In the genomic region with DNA sequence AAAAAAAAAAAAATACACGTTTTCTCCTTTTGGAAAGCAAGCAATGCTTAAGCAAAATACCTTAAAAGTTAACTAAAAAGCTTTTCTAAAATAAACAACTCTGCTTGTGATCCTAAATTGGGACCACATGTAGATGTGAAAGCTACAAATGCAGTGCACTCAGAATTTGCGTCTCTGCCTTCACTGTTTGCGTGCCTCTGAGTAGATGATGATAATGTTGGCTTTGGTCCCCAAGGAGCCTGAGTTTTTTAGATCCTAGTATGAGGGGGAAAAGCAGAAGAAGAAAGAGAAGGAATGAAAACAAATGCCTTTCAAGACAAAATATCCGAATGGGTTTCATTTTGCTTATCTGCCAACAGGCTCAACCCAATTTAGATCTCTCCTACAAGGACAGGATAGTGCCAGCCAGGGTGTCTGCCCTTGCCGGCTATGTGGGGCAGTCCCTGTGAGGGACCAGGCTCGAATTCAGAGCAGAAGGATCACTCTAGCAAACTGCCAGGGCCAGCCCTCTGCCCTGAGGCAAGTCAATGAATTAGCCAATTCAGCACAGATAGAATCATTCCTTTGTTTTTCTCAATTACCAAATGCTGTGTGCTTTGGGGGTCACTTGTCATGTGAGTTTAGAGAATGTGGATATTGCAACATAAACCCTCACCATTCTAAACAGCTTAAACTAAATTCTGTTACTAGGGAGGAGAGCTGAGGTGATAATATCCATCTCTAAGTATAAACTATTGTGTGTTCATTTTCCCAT, we compare ENCODE assay signal across 1 cellular context.
TF ChIP-seq lines count a peak whose summit lies in the region.

No MANE protein-coding gene starts in this region.

TF ChIP-seq in HepG2, 621 proteins besides CTCF, POLR2A, EP300 and RAD21 (continued from another document and continues in another):
- TF ChIP-seq ZNF281 (CRISPR knock-in tag; IDR thresholded peaks at IDR 0.05; ENCODE audit: borderline replicate concordance), result peak; percentile 33; the same call in 1 of the 2 replicates
- TF ChIP-seq, protein P1, sequence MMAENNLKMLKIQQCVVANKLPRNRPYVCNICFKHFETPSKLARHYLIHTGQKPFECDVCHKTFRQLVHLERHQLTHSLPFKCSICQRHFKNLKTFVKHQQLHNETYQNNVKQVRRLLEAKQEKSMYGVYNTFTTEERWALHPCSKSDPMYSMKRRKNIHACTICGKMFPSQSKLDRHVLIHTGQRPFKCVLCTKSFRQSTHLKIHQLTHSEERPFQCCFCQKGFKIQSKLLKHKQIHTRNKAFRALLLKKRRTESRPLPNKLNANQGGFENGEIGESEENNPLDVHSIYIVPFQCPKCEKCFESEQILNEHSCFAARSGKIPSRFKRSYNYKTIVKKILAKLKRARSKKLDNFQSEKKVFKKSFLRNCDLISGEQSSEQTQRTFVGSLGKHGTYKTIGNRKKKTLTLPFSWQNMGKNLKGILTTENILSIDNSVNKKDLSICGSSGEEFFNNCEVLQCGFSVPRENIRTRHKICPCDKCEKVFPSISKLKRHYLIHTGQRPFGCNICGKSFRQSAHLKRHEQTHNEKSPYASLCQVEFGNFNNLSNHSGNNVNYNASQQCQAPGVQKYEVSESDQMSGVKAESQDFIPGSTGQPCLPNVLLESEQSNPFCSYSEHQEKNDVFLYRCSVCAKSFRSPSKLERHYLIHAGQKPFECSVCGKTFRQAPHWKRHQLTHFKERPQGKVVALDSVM (CRISPR knock-in tag; IDR thresholded peaks at IDR 0.05), result no peak
- peak; percentile 58; the same call in 1 of the 2 replicates for TF ChIP-seq BCL6 (CRISPR knock-in tag; IDR thresholded peaks at IDR 0.05)
- no peak for TF ChIP-seq NR2F6 (IDR thresholded peaks at IDR 0.05)
- TF ChIP-seq NR2F6 (CRISPR knock-in tag; IDR thresholded peaks at IDR 0.05), result peak; percentile 50; the same call in 1 of the 2 replicates
- no peak for TF ChIP-seq SP1 (IDR thresholded peaks at IDR 0.05)
- no peak for TF ChIP-seq SP1 (CRISPR knock-in tag; IDR thresholded peaks at IDR 0.05)
- TF ChIP-seq IRF1 (CRISPR knock-in tag; IDR thresholded peaks at IDR 0.05; ENCODE audit: low read depth), result no peak
- peak; percentile 73; the same call in 1 of the 2 replicates for TF ChIP-seq SOX5 (CRISPR knock-in tag; IDR thresholded peaks at IDR 0.05; ENCODE audit: borderline replicate concordance)
- TF ChIP-seq FOXA1 (IDR thresholded peaks at IDR 0.05), result no peak
- TF ChIP-seq FOXA1 (CRISPR knock-in tag; IDR thresholded peaks at IDR 0.05), result peak; percentile 43; the same call in 1 of the 2 replicates
- 0 out of 2 replicates have a peak, but pooled peaks have one; percentile 35 for TF ChIP-seq RFX5 (IDR thresholded peaks at IDR 0.05; ENCODE audit: low read depth, low read length)
- TF ChIP-seq MTF1 (CRISPR knock-in tag; IDR thresholded peaks at IDR 0.05), result no peak
- 0 out of 2 replicates have a peak, but pooled peaks have one; percentile 38 for TF ChIP-seq HDAC2 (CRISPR knock-in tag; IDR thresholded peaks at IDR 0.05)
- no peak for TF ChIP-seq SOX6 (IDR thresholded peaks at IDR 0.05)
- peak; percentile 73 for TF ChIP-seq SOX6 (CRISPR knock-in tag; IDR thresholded peaks at IDR 0.05)
- no peak for TF ChIP-seq SOX13 (IDR thresholded peaks at IDR 0.05)
- TF ChIP-seq SOX13 (CRISPR knock-in tag; conservative IDR thresholded peaks at IDR 0.05 in 1 of 2, IDR thresholded peaks at IDR 0.05 in 1 of 2), result peak in 1 of 2 experiments; percentile 87; a peak in 2 of 4 replicates
- peak; percentile 76 for TF ChIP-seq ARID5B (CRISPR knock-in tag; IDR thresholded peaks at IDR 0.05)
- TF ChIP-seq MAZ (IDR thresholded peaks at IDR 0.05; ENCODE audit: borderline replicate concordance, low read depth, low read length), result no peak
- no peak for TF ChIP-seq MAZ (CRISPR knock-in tag; IDR thresholded peaks at IDR 0.05; ENCODE audit: low read depth)
- TF ChIP-seq MAFK (conservative IDR thresholded peaks at IDR 0.05 in 1 of 2, IDR thresholded peaks at IDR 0.05 in 1 of 2; ENCODE audit: low read length in 2 of 2), result peak in 1 of 2 experiments; percentile 43; a peak in 1 of 4 replicates
- TF ChIP-seq CEBPB (IDR thresholded peaks at IDR 0.05; ENCODE audit: borderline replicate concordance, low read depth, low read length), result peak; percentile 86
- no peak for TF ChIP-seq ZNF850 (CRISPR knock-in tag; conservative IDR thresholded peaks at IDR 0.05)
- TF ChIP-seq TFE3 (CRISPR knock-in tag; IDR thresholded peaks at IDR 0.05), result peak; percentile 92
- TF ChIP-seq, protein P2, sequence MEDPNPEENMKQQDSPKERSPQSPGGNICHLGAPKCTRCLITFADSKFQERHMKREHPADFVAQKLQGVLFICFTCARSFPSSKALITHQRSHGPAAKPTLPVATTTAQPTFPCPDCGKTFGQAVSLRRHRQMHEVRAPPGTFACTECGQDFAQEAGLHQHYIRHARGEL (CRISPR knock-in tag; IDR thresholded peaks at IDR 0.05), result no peak
- no peak for TF ChIP-seq ZNF333 (CRISPR knock-in tag; IDR thresholded peaks at IDR 0.05; ENCODE audit: borderline replicate concordance)
- peak; percentile 21; the same call in 1 of the 2 replicates for TF ChIP-seq ISL2 (CRISPR knock-in tag; IDR thresholded peaks at IDR 0.05)
- TF ChIP-seq, protein P3, sequence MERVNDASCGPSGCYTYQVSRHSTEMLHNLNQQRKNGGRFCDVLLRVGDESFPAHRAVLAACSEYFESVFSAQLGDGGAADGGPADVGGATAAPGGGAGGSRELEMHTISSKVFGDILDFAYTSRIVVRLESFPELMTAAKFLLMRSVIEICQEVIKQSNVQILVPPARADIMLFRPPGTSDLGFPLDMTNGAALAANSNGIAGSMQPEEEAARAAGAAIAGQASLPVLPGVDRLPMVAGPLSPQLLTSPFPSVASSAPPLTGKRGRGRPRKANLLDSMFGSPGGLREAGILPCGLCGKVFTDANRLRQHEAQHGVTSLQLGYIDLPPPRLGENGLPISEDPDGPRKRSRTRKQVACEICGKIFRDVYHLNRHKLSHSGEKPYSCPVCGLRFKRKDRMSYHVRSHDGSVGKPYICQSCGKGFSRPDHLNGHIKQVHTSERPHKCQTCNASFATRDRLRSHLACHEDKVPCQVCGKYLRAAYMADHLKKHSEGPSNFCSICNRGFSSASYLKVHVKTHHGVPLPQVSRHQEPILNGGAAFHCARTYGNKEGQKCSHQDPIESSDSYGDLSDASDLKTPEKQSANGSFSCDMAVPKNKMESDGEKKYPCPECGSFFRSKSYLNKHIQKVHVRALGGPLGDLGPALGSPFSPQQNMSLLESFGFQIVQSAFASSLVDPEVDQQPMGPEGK (CRISPR knock-in tag; IDR thresholded peaks at IDR 0.05), result peak; percentile 50
- TF ChIP-seq POLR2G (IDR thresholded peaks at IDR 0.05; ENCODE audit: low read depth, low read length), result no peak
- TF ChIP-seq SALL1 (CRISPR knock-in tag; IDR thresholded peaks at IDR 0.05), result peak; percentile 17; the same call in 1 of the 2 replicates
- peak; percentile 25 for TF ChIP-seq XRCC5 (optimal IDR thresholded peaks at IDR 0.05; ENCODE audit: low read length)
- peak; percentile 69; the same call in 1 of the 2 replicates for TF ChIP-seq NCOA2 (CRISPR knock-in tag; IDR thresholded peaks at IDR 0.05)
- TF ChIP-seq TAF15 (IDR thresholded peaks at IDR 0.05; ENCODE audit: low read depth, low read length, poor library complexity, severe bottlenecking), result no peak
- TF ChIP-seq PHB2 (IDR thresholded peaks at IDR 0.05; ENCODE audit: partially characterized antibody), result no peak
- TF ChIP-seq ZNF292 (CRISPR knock-in tag; IDR thresholded peaks at IDR 0.05; ENCODE audit: borderline replicate concordance, low read depth), result peak; percentile 23; the same call in 1 of the 2 replicates
- TF ChIP-seq HMG20A (CRISPR knock-in tag; IDR thresholded peaks at IDR 0.05; ENCODE audit: borderline replicate concordance), result peak; percentile 68
- TF ChIP-seq FOXA3 (CRISPR knock-in tag; IDR thresholded peaks at IDR 0.05), result 0 out of 2 replicates have a peak, but pooled peaks have one; percentile 14
- peak; percentile 16; the same call in 1 of the 2 replicates for TF ChIP-seq NR2F2 (IDR thresholded peaks at IDR 0.05; ENCODE audit: borderline replicate concordance, low read depth)
- TF ChIP-seq, protein P4, sequence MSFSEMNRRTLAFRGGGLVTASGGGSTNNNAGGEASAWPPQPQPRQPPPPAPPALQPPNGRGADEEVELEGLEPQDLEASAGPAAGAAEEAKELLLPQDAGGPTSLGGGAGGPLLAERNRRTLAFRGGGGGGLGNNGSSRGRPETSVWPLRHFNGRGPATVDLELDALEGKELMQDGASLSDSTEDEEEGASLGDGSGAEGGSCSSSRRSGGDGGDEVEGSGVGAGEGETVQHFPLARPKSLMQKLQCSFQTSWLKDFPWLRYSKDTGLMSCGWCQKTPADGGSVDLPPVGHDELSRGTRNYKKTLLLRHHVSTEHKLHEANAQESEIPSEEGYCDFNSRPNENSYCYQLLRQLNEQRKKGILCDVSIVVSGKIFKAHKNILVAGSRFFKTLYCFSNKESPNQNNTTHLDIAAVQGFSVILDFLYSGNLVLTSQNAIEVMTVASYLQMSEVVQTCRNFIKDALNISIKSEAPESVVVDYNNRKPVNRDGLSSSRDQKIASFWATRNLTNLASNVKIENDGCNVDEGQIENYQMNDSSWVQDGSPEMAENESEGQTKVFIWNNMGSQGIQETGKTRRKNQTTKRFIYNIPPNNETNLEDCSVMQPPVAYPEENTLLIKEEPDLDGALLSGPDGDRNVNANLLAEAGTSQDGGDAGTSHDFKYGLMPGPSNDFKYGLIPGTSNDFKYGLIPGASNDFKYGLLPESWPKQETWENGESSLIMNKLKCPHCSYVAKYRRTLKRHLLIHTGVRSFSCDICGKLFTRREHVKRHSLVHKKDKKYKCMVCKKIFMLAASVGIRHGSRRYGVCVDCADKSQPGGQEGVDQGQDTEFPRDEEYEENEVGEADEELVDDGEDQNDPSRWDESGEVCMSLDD (CRISPR knock-in tag; IDR thresholded peaks at IDR 0.05; ENCODE audit: borderline replicate concordance), result peak; percentile 28; the same call in 1 of the 2 replicates
- TF ChIP-seq ZNF737 (CRISPR knock-in tag; IDR thresholded peaks at IDR 0.05; ENCODE audit: borderline replicate concordance), result no peak
